Comparison of ENCODE assay signal across 1 cellular context in genomic region chr2:201116959-201117734, GRCh38.
TF ChIP-seq lines count a peak whose summit lies in the region.

No MANE protein-coding gene starts in this region.

TF ChIP-seq in A549, 52 proteins besides CTCF, POLR2A, EP300 and RAD21 (continued from another document):
- TF ChIP-seq E2F6 (IDR thresholded peaks at IDR 0.05; ENCODE audit: borderline replicate concordance, low read depth), result peak; percentile 15; the same call in 1 of the 2 replicates
- TF ChIP-seq CHD2 (IDR thresholded peaks at IDR 0.05; ENCODE audit: low read length, partially characterized antibody), result no peak
- TF ChIP-seq CHD4 (IDR thresholded peaks at IDR 0.05; ENCODE audit: borderline replicate concordance), result no peak
- no peak for TF ChIP-seq MAFK (IDR thresholded peaks at IDR 0.05; ENCODE audit: partially characterized antibody)
- TF ChIP-seq KDM1A (IDR thresholded peaks at IDR 0.05; ENCODE audit: low read depth), result no peak
- TF ChIP-seq ZSCAN20 (CRISPR knock-in tag; IDR thresholded peaks at IDR 0.05), result no peak
- no peak for TF ChIP-seq FOSL2 (IDR thresholded peaks at IDR 0.05)
- TF ChIP-seq FOSL2 (CRISPR knock-in tag; IDR thresholded peaks at IDR 0.05), result no peak
- TF ChIP-seq CBX8 (IDR thresholded peaks at IDR 0.05), result no peak
- TF ChIP-seq PBX3 (IDR thresholded peaks at IDR 0.05), result no peak
- no peak for TF ChIP-seq NR3C1 (IDR thresholded peaks at IDR 0.05)
- no peak for TF ChIP-seq ZFP36 (IDR thresholded peaks at IDR 0.05; ENCODE audit: borderline replicate concordance, partially characterized antibody)
- TF ChIP-seq JUN (IDR thresholded peaks at IDR 0.05), result peak in 1 of 2 experiments; percentile 52; a peak in 3 of 5 replicates
- TF ChIP-seq RARB (CRISPR knock-in tag; IDR thresholded peaks at IDR 0.05), result no peak
- TF ChIP-seq ZNF302 (CRISPR knock-in tag; IDR thresholded peaks at IDR 0.05), result no peak
- no peak for TF ChIP-seq HMGXB4 (CRISPR knock-in tag; IDR thresholded peaks at IDR 0.05; ENCODE audit: borderline replicate concordance)
- 0 out of 2 replicates have a peak, but pooled peaks have one; percentile 9 for TF ChIP-seq MYC (IDR thresholded peaks at IDR 0.05; ENCODE audit: borderline replicate concordance, low read length)
- TF ChIP-seq HEYL (CRISPR knock-in tag; IDR thresholded peaks at IDR 0.05), result no peak
- TF ChIP-seq HOXA7 (CRISPR knock-in tag; IDR thresholded peaks at IDR 0.05), result no peak
- 0 out of 2 replicates have a peak, but pooled peaks have one; percentile 32 for TF ChIP-seq HOXB13 (CRISPR knock-in tag; IDR thresholded peaks at IDR 0.05; ENCODE audit: low read depth)
- TF ChIP-seq RCOR1 (IDR thresholded peaks at IDR 0.05; ENCODE audit: low read depth, low read length), result no peak
- TF ChIP-seq MAX (IDR thresholded peaks at IDR 0.05), result peak; percentile 56; the same call in 1 of the 2 replicates
- no peak for TF ChIP-seq PHF8 (IDR thresholded peaks at IDR 0.05; ENCODE audit: borderline replicate concordance, low read depth)
- TF ChIP-seq HOXB5 (CRISPR knock-in tag; IDR thresholded peaks at IDR 0.05), result no peak
- TF ChIP-seq ESRRA (IDR thresholded peaks at IDR 0.05; ENCODE audit: borderline replicate concordance, low read length), result no peak
- no peak for TF ChIP-seq TP53 (CRISPR knock-in tag; IDR thresholded peaks at IDR 0.05)
- no peak for TF ChIP-seq POLR2AphosphoS2 (conservative IDR thresholded peaks at IDR 0.05; ENCODE audit: low read length)
- no peak for TF ChIP-seq FOSB (CRISPR knock-in tag; IDR thresholded peaks at IDR 0.05)
- TF ChIP-seq MAZ (IDR thresholded peaks at IDR 0.05; ENCODE audit: borderline replicate concordance, low read depth, low read length), result no peak
- no peak for TF ChIP-seq KDM5A (IDR thresholded peaks at IDR 0.05)
- TF ChIP-seq HDAC2 (IDR thresholded peaks at IDR 0.05), result no peak
- TF ChIP-seq USF2 (IDR thresholded peaks at IDR 0.05), result no peak
- TF ChIP-seq RFX5 (IDR thresholded peaks at IDR 0.05), result no peak
- no peak for TF ChIP-seq EHMT2 (IDR thresholded peaks at IDR 0.05; ENCODE audit: low read depth)
- TF ChIP-seq RNF2 (IDR thresholded peaks at IDR 0.05; ENCODE audit: borderline replicate concordance, low read depth), result no peak
- TF ChIP-seq SMC3 (IDR thresholded peaks at IDR 0.05), result no peak
- TF ChIP-seq NPAS2 (CRISPR knock-in tag; IDR thresholded peaks at IDR 0.05; ENCODE audit: borderline replicate concordance), result no peak
- no peak for TF ChIP-seq ELK1 (IDR thresholded peaks at IDR 0.05; ENCODE audit: low read depth, low read length)
- TF ChIP-seq CBX2 (IDR thresholded peaks at IDR 0.05; ENCODE audit: borderline replicate concordance, low read depth), result no peak
- TF ChIP-seq FOXS1 (CRISPR knock-in tag; IDR thresholded peaks at IDR 0.05), result no peak
- TF ChIP-seq REST (IDR thresholded peaks at IDR 0.05), result no peak
- no peak for TF ChIP-seq BHLHE40 (IDR thresholded peaks at IDR 0.05; ENCODE audit: low read depth, low read length)
